In the genomic region with DNA sequence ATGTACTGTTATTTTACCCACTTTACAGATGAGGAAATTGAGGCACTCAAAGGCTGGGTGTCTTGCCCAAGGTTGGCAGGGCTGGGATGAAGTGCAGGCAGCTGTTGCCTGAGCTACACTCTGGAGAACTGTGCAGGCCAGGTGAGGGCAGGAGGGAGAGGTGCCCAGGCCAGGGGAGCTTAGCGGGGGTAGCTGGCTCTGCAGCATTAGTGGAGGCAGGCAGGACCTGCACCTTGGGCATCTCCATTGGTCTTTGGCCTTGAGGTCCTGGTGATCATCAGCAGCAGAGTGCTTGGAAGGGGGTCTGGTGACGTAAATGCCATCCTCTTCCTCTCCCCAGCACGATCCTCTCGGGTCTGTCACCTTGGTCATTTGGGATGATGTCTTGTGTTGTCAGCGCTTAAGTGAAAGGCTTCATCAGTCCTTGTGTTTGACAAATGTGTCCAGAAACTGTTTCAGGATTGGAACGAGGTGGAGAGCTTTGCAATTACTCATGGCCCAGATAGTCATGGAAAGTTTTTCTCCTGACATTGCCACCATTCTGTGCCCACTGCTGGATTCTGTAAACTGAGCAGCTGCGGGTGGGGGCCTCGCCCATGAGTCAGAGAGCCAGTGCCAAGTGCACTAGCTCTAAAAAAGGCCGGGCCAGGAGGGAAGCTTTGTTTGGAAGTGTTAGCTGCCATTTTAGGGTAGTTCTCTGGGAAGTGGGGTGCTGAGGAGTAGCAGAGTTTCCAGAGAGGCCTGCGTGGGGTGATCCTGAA, we compare ENCODE assay signal across 17 cellular contexts. TPM values are rescaled to one million over a fixed set of nuclear protein-coding genes. Genes with fewer than 3 reads are reported as not detected.
DNase-seq lines count a peak whose midpoint lies in the region; ATAC-seq and TF ChIP-seq lines count a peak whose summit lies in the region.
"Had no signal": no experiment of that assay in that cellular context is flagged by ENCODE, and none has a peak within 500 bp of the region (broad histone marks: within the 10 kb centered on the region; RNA-seq: fewer than 3 reads in every experiment).

No MANE protein-coding gene starts in this region.

- no peaks in the 10 kb centered on the region for H3K27me3 Mint-ChIP-seq in CD8-positive, alpha-beta memory T cell
- no peaks in the 10 kb centered on the region for H3K27me3 Mint-ChIP-seq in activated CD4-positive, alpha-beta T cell treated with anti-CD3 and anti-CD28 coated beads, Interleukin-2, amount 10 ng/mL, durations not matched to agents 24 days and 14 days
- H3K27me3 Mint-ChIP-seq: B cell had no signal

- H3K4me2 ChIP-seq in smooth muscle cell: peak overlapping the region; percentile 10

- peaks cover 3 to 13% (median 7%) of the 10 kb centered on the region in 3 donors for H3K4me1 Mint-ChIP-seq in CD8-positive, alpha-beta memory T cell
- peaks cover 3% of the 10 kb centered on the region for H3K4me1 Mint-ChIP-seq in activated CD4-positive, alpha-beta T cell treated with anti-CD3 and anti-CD28 coated beads, Interleukin-2, amount 10 ng/mL, durations not matched to agents 24 days and 14 days
- H3K4me1 Mint-ChIP-seq: B cell, IgD-negative memory B cell had no signal

- POLR2A ChIA-PET in CD8-positive, alpha-beta memory T cell (lab: Charles Lee): no interaction called here

- DNase-seq in CD8-positive, alpha-beta memory T cell: no peak
- DNase-seq in NCI-H226 (peak; percentile 24), smooth muscle cell (lab: John Stamatoyannopoulos, UW; ENCODE audit: unreplicated experiment) (no peak), activated T-cell treated with anti-CD3 and anti-CD28 coated beads for 4 hours (no peak)
- no peak for DNase-seq in activated CD4-positive, alpha-beta T cell treated with anti-CD3 and anti-CD28 coated beads, Interleukin-2, amount 10 ng/mL, durations not matched to agents 24 days and 14 days
- DNase-seq: activated CD4-positive, alpha-beta T cell treated with anti-CD3 and anti-CD28 coated beads, Interleukin-2, amount 50 U/mL, for 48 hours; DND-41; hippocampal formation; NCI-H1436; NCI-H510A; stimulated activated CD4-positive, alpha-beta T cell treated with anti-CD3 and anti-CD28 coated beads, Interleukin-12 subunit alpha, Interleukin-12 subunit beta, amount 100 ng/mL, for 4 hours had no signal

- H3K79me2 ChIP-seq in smooth muscle cell (ENCODE audit: low read depth): no peaks in the 10 kb centered on the region

- no peaks in the 10 kb centered on the region for H3K9me3 ChIP-seq in CD8-positive, alpha-beta memory T cell (ENCODE audit: low read length)
- H3K9me3 ChIP-seq in gastroesophageal sphincter (no peaks in the 10 kb centered on the region), smooth muscle cell (replicated peaks; ENCODE audit: low read depth) (no peaks in the 10 kb centered on the region)

- no peak overlapping the region for H3K27ac ChIP-seq in CD8-positive, alpha-beta memory T cell (ENCODE audit: low read depth, low read length)
- H3K27ac ChIP-seq in gastroesophageal sphincter (peak overlapping the region; percentile 52 to 84 (median 83)), smooth muscle cell (ENCODE audit: low read depth) (no peak overlapping the region)

- H3K27ac Mint-ChIP-seq in CD8-positive, alpha-beta memory T cell: peak overlapping the region in 7 of 8 donors; percentile 5 to 92 (median 80)
- H3K27ac Mint-ChIP-seq in activated CD4-positive, alpha-beta T cell treated with anti-CD3 and anti-CD28 coated beads, Interleukin-2, amount 10 ng/mL, durations not matched to agents 24 days and 14 days: no peak overlapping the region
- H3K27ac Mint-ChIP-seq: activated T-helper 2 cell treated with anti-CD3 and anti-CD28 coated beads, Interferon-gamma antibody, Interleukin-2, Interleukin-4, amounts not matched to agents 10 μg/mL and 5 μg/mL and 100 μg/mL, durations not matched to agents 14 hours and 24 hours and 36 hours; B cell; IgD-negative memory B cell had no signal

- no peaks in the 10 kb centered on the region for H3K9me3 Mint-ChIP-seq in CD8-positive, alpha-beta memory T cell
- H3K9me3 Mint-ChIP-seq in activated CD4-positive, alpha-beta T cell treated with anti-CD3 and anti-CD28 coated beads, Interleukin-2, amount 10 ng/mL, durations not matched to agents 24 days and 14 days: no peaks in the 10 kb centered on the region
- H3K9me3 Mint-ChIP-seq: activated T-helper 2 cell treated with anti-CD3 and anti-CD28 coated beads, Interferon-gamma antibody, Interleukin-2, Interleukin-4, amounts not matched to agents 10 μg/mL and 5 μg/mL and 100 μg/mL, durations not matched to agents 14 hours and 24 hours and 36 hours; IgD-negative memory B cell had no signal

- no peak for TF ChIP-seq EP300 in gastroesophageal sphincter (IDR thresholded peaks at IDR 0.05)

- H3F3A ChIP-seq in smooth muscle cell (ENCODE audit: low read depth): no peaks in the 10 kb centered on the region

- no peak overlapping the region for H3K4me3 ChIP-seq in CD8-positive, alpha-beta memory T cell (ENCODE audit: low read length)
- H3K4me3 ChIP-seq in gastroesophageal sphincter (no peak overlapping the region), smooth muscle cell (no peak overlapping the region)

- intact Hi-C loops in activated CD4-positive, alpha-beta T cell treated with anti-CD3 and anti-CD28 coated beads, Interleukin-2, amount 10 ng/mL, durations not matched to agents 24 days and 14 days (cut with micrococcal nuclease): no loop called here

- H3K4me3 Mint-ChIP-seq in CD8-positive, alpha-beta memory T cell: no peak overlapping the region
- no peak overlapping the region for H3K4me3 Mint-ChIP-seq in activated CD4-positive, alpha-beta T cell treated with anti-CD3 and anti-CD28 coated beads, Interleukin-2, amount 10 ng/mL, durations not matched to agents 24 days and 14 days
- H3K4me3 Mint-ChIP-seq: B cell, IgD-negative memory B cell had no signal

- ATAC-seq in gastroesophageal sphincter: peak; percentile 68
- ATAC-seq in HG03442 (IDR thresholded peaks at IDR 0.05; ENCODE audit: unreplicated experiment): no peak
- no peak for ATAC-seq in activated CD4-positive, CD25-positive, alpha-beta regulatory T cell treated with anti-CD3 and anti-CD28 coated beads, Interleukin-2, amount 50 U/mL, for 24 hours

- no peaks in the 10 kb centered on the region for H3K27me3 ChIP-seq in CD8-positive, alpha-beta memory T cell (ENCODE audit: insufficient read depth, low read length, poor library complexity, severe bottlenecking)
- H3K27me3 ChIP-seq in gastroesophageal sphincter (no peaks in the 10 kb centered on the region), smooth muscle cell (ENCODE audit: low read depth) (no peaks in the 10 kb centered on the region)

- TF ChIP-seq CTCF in gastroesophageal sphincter (IDR thresholded peaks at IDR 0.05): no peak
- TF ChIP-seq CTCF in smooth muscle cell (IDR thresholded peaks at IDR 0.05; ENCODE audit: borderline replicate concordance, insufficient read depth, poor library complexity, severe bottlenecking): no peak

- H3K9ac ChIP-seq in smooth muscle cell (ENCODE audit: low read depth): no peak overlapping the region

- no peak for TF ChIP-seq POLR2A in gastroesophageal sphincter (IDR thresholded peaks at IDR 0.05)

- H3K36me3 ChIP-seq in CD8-positive, alpha-beta memory T cell (ENCODE audit: insufficient read depth, low read length): no peaks in the 10 kb centered on the region
- peaks cover 0 to 29% of the 10 kb centered on the region in 2 donors for H3K36me3 ChIP-seq in gastroesophageal sphincter
- H3K36me3 ChIP-seq in smooth muscle cell (ENCODE audit: low read depth): no peaks in the 10 kb centered on the region

- H3K36me3 Mint-ChIP-seq in CD8-positive, alpha-beta memory T cell: no peaks in the 10 kb centered on the region
- H3K36me3 Mint-ChIP-seq in activated CD4-positive, alpha-beta T cell treated with anti-CD3 and anti-CD28 coated beads, Interleukin-2, amount 10 ng/mL, durations not matched to agents 24 days and 14 days (ENCODE audit: low read depth): no peaks in the 10 kb centered on the region
- H3K36me3 Mint-ChIP-seq: IgD-negative memory B cell had no signal

- peaks cover 4% of the 10 kb centered on the region for H3K4me1 ChIP-seq in CD8-positive, alpha-beta memory T cell (ENCODE audit: insufficient read depth, low read length)
- H3K4me1 ChIP-seq in gastroesophageal sphincter (peaks cover 2 to 79% (median 5%) of the 10 kb centered on the region in 3 donors), smooth muscle cell (ENCODE audit: low read depth) (peaks cover 11% of the 10 kb centered on the region)

- H4K20me1 ChIP-seq in smooth muscle cell (ENCODE audit: low read depth): no peaks in the 10 kb centered on the region

- H2AFZ ChIP-seq in smooth muscle cell (ENCODE audit: low read depth): no peak overlapping the region

- WGBS in gastroesophageal sphincter (ENCODE audit: low coverage in 1 of 2), 2 donors: 50% methylated on average over 3 of the region's 10 CpGs; no CpG with 5 or more reads in 1 of the 2 donors
- WGBS in smooth muscle cell (ENCODE audit: low lambda C conversion rate): 75% methylated on average over 10 of the region's 10 CpGs

- CTCF ChIA-PET in CD8-positive, alpha-beta memory T cell (lab: Charles Lee): interaction anchor here (0.9 to 1.8 kb wide), 2 partner anchors 8 to 109 kb away, joined by 3 to 6 read pairs; no protein-coding TSS in a partner anchor

RNA-seq across cellular contexts. Expression of a gene that starts 47.6 kb away (rescaled TPM):
- 1 to 10 TPM; 1.4 to 2.4 TPM for total RNA-seq in CD8-positive, alpha-beta memory T cell
- 20.2 TPM for polyA plus RNA-seq in CD8-positive, alpha-beta memory T cell
- 10 to 100 TPM; 51.9 to 66.7 (median 58.1) TPM for total RNA-seq in gastroesophageal sphincter
- 113 and 145 TPM in 2 replicates for total RNA-seq in smooth muscle cell
- 144 and 249 TPM in 2 replicates for polyA plus RNA-seq in smooth muscle cell
- total RNA-seq in activated CD4-positive, alpha-beta T cell treated with anti-CD3 and anti-CD28 coated beads, Interleukin-2, amount 10 ng/mL, durations not matched to agents 24 days and 14 days: 1.6 and 1.9 TPM in 2 replicates
- polyA plus RNA-seq: IgD-negative memory B cell had no signal

Comparison
In these comparisons a context has a peak if more than half of its experiments do, and no peak if none do; other contexts are left out.
1. H3K27ac ChIP-seq: peak in gastroesophageal sphincter (4 of 4); none in CD8-positive, alpha-beta memory T cell (single experiment) and smooth muscle cell (single experiment).
2. RNA of a gene that starts 47.6 kb away (total RNA-seq): 113 to 145 TPM in smooth muscle cell and 51.9 to 66.7 TPM in gastroesophageal sphincter; 1.4 to 2.4 TPM in CD8-positive, alpha-beta memory T cell and 1.6 to 1.9 TPM in activated CD4-positive, alpha-beta T cell treated with anti-CD3 and anti-CD28 coated beads, Interleukin-2, amount 10 ng/mL, durations not matched to agents 24 days and 14 days; every median in the first group is over 10 times any median in the second.